ENCODE assay signal across 19 cellular contexts in genomic region chr4:159434496-159435241, GRCh38.
DNase-seq lines count a peak whose midpoint lies in the region; ATAC-seq and TF ChIP-seq lines count a peak whose summit lies in the region.
"Had no signal": no experiment of that assay in that cellular context is flagged by ENCODE, and none has a peak within 500 bp of the region (broad histone marks: within the 10 kb centered on the region; RNA-seq: fewer than 3 reads in every experiment).

No MANE protein-coding gene starts in this region.

- intact Hi-C loops in natural killer cell (cut with micrococcal nuclease), result no loop called here

- no peaks in the 10 kb centered on the region for H3K27me3 ChIP-seq in RWPE2 (ENCODE audit: insufficient read depth, poor library complexity, severe bottlenecking)
- H3K27me3 ChIP-seq: BE2C had no signal

- H3K36me3 Mint-ChIP-seq in natural killer cell, result no peaks in the 10 kb centered on the region
- H3K36me3 Mint-ChIP-seq: activated CD4-positive, alpha-beta memory T cell treated with anti-CD3 and anti-CD28 coated beads for 36 hours; activated naive CD8-positive, alpha-beta T cell treated with anti-CD3 and anti-CD28 coated beads, Interleukin-2, amount 10 ng/mL, durations not matched to agents 7 days and 5 days had no signal

- H3K4me3 ChIP-seq in RWPE2 (ENCODE audit: severe bottlenecking) (no peak overlapping the region), skeletal muscle cell (ENCODE audit: low read depth, low read length) (no peak overlapping the region)

- H3K4me3 Mint-ChIP-seq in natural killer cell, result no peak overlapping the region
- H3K4me3 Mint-ChIP-seq: activated CD4-positive, alpha-beta memory T cell treated with anti-CD3 and anti-CD28 coated beads for 36 hours; activated T-cell treated with anti-CD3 and anti-CD28 coated beads, Interleukin-2, amount 50 U/mL, for 72 hours; nephron had no signal

- ATAC-seq in RWPE2 (ENCODE audit: low read depth), result peak; percentile 88
- ATAC-seq in natural killer cell, result no peak
- no peak for ATAC-seq in HG02642 (IDR thresholded peaks at IDR 0.05; ENCODE audit: poor library complexity, unreplicated experiment)
- ATAC-seq: activated T-cell treated with anti-CD3 and anti-CD28 coated beads, Interleukin-2, amount 50 U/mL, for 72 hours had no signal

- no peak for TF ChIP-seq CTCF in RWPE2 (IDR thresholded peaks at IDR 0.05; ENCODE audit: poor library complexity, severe bottlenecking)
- TF ChIP-seq CTCF in natural killer cell (IDR thresholded peaks at IDR 0.05), result no peak

- peak overlapping the region; percentile 28 for H3K27ac ChIP-seq in RWPE2 (ENCODE audit: poor library complexity, severe bottlenecking)

- H3K27me3 Mint-ChIP-seq in natural killer cell (ENCODE audit: low read depth in 2 of 2), result peaks cover 0 to 3% of the 10 kb centered on the region in 2 donors

- peaks cover 4 to 6% of the 10 kb centered on the region in 2 donors for H3K4me1 Mint-ChIP-seq in natural killer cell
- H3K4me1 Mint-ChIP-seq: nephron had no signal

- no peaks in the 10 kb centered on the region for H3K9me3 Mint-ChIP-seq in natural killer cell
- H3K9me3 Mint-ChIP-seq: activated CD4-positive, alpha-beta memory T cell treated with anti-CD3 and anti-CD28 coated beads for 36 hours; activated naive CD8-positive, alpha-beta T cell treated with anti-CD3 and anti-CD28 coated beads, Interleukin-2, amount 10 ng/mL, durations not matched to agents 7 days and 5 days; activated T-cell treated with anti-CD3 and anti-CD28 coated beads, Interleukin-2, amount 50 U/mL, for 72 hours; nephron had no signal

- DNase-seq in ELR (ENCODE audit: low read depth), result peak; percentile 56
- no peak for DNase-seq in RWPE2 (ENCODE audit: low spot score)
- DNase-seq in fibroblast of gingiva (ENCODE audit: low read depth), result peak; percentile 37
- DNase-seq in skeletal muscle cell (ENCODE audit: low read depth), result peak; percentile 42
- DNase-seq in natural killer cell, result no peak
- no peak for DNase-seq in NCI-H187 (lab: John Stamatoyannopoulos, UW)
- no peak for DNase-seq in NCI-H748 (lab: John Stamatoyannopoulos, UW; ENCODE audit: unreplicated experiment)
- DNase-seq: activated CD4-positive, alpha-beta memory T cell treated with anti-CD3 and anti-CD28 coated beads for 36 hours; activated naive CD8-positive, alpha-beta T cell treated with anti-CD3 and anti-CD28 coated beads, Interleukin-2, amount 10 ng/mL, durations not matched to agents 7 days and 5 days; activated T-cell treated with anti-CD3 and anti-CD28 coated beads, Interleukin-2, amount 50 U/mL, for 72 hours; BE2C; Calu3; central memory CD4-positive, alpha-beta T cell; effector CD8-positive, alpha-beta T cell; NCI-H2029 treated with DMSO at 0.1 percent for 48 hours; NCI-H524; stimulated activated CD4-positive, alpha-beta T cell treated with anti-CD3 and anti-CD28 coated beads, Interleukin-1b, Interleukin-23, amount 100 ng/mL, for 48 hours had no signal

- peaks cover 26% of the 10 kb centered on the region for H3K4me1 ChIP-seq in RWPE2 (ENCODE audit: insufficient read depth, poor library complexity, severe bottlenecking)
- H3K4me1 ChIP-seq: BE2C had no signal

- H3K27ac Mint-ChIP-seq in natural killer cell, result no peak overlapping the region
- H3K27ac Mint-ChIP-seq: activated CD4-positive, alpha-beta memory T cell treated with anti-CD3 and anti-CD28 coated beads for 36 hours; activated naive CD8-positive, alpha-beta T cell treated with anti-CD3 and anti-CD28 coated beads, Interleukin-2, amount 10 ng/mL, durations not matched to agents 7 days and 5 days; activated T-cell treated with anti-CD3 and anti-CD28 coated beads, Interleukin-2, amount 50 U/mL, for 72 hours had no signal

- no peaks in the 10 kb centered on the region for H3K9me3 ChIP-seq in RWPE2 (ENCODE audit: severe bottlenecking)
- H3K9me3 ChIP-seq: BE2C had no signal

- no peaks in the 10 kb centered on the region for H3K36me3 ChIP-seq in RWPE2 (ENCODE audit: low read depth)
- H3K36me3 ChIP-seq: BE2C had no signal

Comparison
In these comparisons a context has a peak if more than half of its experiments do, and no peak if none do; other contexts are left out.
1. DNase-seq: peak in ELR (single experiment), fibroblast of gingiva (single experiment) and skeletal muscle cell (single experiment); none in RWPE2 (single experiment), natural killer cell (single experiment), NCI-H187 (0 of 2) and NCI-H748 (single experiment).